ENCODE assay signal across 18 cellular contexts in the genomic region with DNA sequence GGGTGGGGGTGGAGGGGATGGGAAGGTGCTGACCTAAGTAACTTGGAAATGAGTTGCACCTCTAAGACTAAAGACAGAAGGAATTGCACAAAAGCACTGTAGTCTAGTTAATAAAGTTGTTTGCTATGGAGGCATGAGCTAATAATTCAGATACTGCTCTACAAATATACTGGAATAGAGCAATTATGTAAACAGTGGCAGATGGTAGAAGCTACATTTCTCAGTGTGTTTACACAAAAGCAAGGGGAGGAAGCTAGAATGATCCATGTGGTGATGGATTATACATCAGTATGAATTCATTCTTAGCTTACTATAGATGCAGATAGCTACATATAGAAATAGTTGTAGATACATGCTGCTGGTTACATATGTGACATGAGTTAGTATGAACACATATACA. TPM values are rescaled to one million over a fixed set of nuclear protein-coding genes. Genes with fewer than 3 reads are reported as not detected.
DNase-seq lines count a peak whose midpoint lies in the region; ATAC-seq, FAIRE-seq and TF ChIP-seq lines count a peak whose summit lies in the region.
"Had no signal": no experiment of that assay in that cellular context is flagged by ENCODE, and none has a peak within 500 bp of the region (broad histone marks: within the 10 kb centered on the region; RNA-seq: fewer than 3 reads in every experiment).

No MANE protein-coding gene starts in this region.

- no peaks in the 10 kb centered on the region for H3K79me1 ChIP-seq in trophoblast cell (ENCODE audit: low read length)

- H3K4ac ChIP-seq in trophoblast cell (ENCODE audit: low read depth, low read length): no peak overlapping the region

- no peak overlapping the region for H4K8ac ChIP-seq in trophoblast cell (ENCODE audit: low read depth, low read length)

- CTCF ChIA-PET in activated naive CD4-positive, alpha-beta T cell treated with anti-CD3 and anti-CD28 coated beads, Interleukin-2, amount 10 ng/mL, durations not matched to agents 7 days and 5 days (lab: Charles Lee): interaction anchor here (1.2 to 2.4 kb wide), 3 partner anchors 16 to 200 kb away, joined by 3 to 7 read pairs (median 3); no protein-coding TSS in a partner anchor
- CTCF ChIA-PET in WTC11 (lab: Charles Lee): interaction anchor here (1.0 to 1.1 kb wide), 2 partner anchors 16 to 91 kb away, joined by 3 to 6 read pairs; no protein-coding TSS in a partner anchor

- H3K4me3 ChIP-seq in trophoblast cell (ENCODE audit: low read depth, low read length): no peak overlapping the region
- H3K4me3 ChIP-seq: neural progenitor cell, psoas muscle, smooth muscle cell, vagina had no signal

- no peak overlapping the region for H4K91ac ChIP-seq in trophoblast cell (ENCODE audit: low read depth, low read length)

- H2AK5ac ChIP-seq in trophoblast cell (ENCODE audit: low read length): no peak overlapping the region

- H3K14ac ChIP-seq in trophoblast cell (ENCODE audit: low read length): no peak overlapping the region

- H3K36me3 ChIP-seq in trophoblast cell (ENCODE audit: control insufficient read depth in 1 of 2, insufficient read depth in 2 of 2, low read length in 2 of 2): no peaks in the 10 kb centered on the region
- H3K36me3 ChIP-seq: neural progenitor cell, vagina had no signal

- H3K27ac ChIP-seq in trophoblast cell (ENCODE audit: low read depth, low read length): no peak overlapping the region
- H3K27ac ChIP-seq: neural progenitor cell, psoas muscle, vagina had no signal

- no peak overlapping the region for H3K23ac ChIP-seq in trophoblast cell (ENCODE audit: low read length)

- H2BK120ac ChIP-seq in trophoblast cell (ENCODE audit: insufficient read depth, low read length, poor library complexity): peak overlapping the region; percentile 93

- peak overlapping the region; percentile 19 for H3K27ac Mint-ChIP-seq in activated naive CD4-positive, alpha-beta T cell treated with anti-CD3 and anti-CD28 coated beads, Interleukin-2, amount 10 ng/mL, durations not matched to agents 7 days and 5 days
- H3K27ac Mint-ChIP-seq in WTC11: peak overlapping the region; percentile 41
- H3K27ac Mint-ChIP-seq: neural progenitor cell had no signal

- FAIRE-seq in urothelium cell line (lab: Jason Lieb, UNC): no peak
- FAIRE-seq: colon, endometrium had no signal

- H2BK5ac ChIP-seq in trophoblast cell (ENCODE audit: low read depth, low read length, poor library complexity): no peak overlapping the region

- H2BK12ac ChIP-seq in trophoblast cell (ENCODE audit: low read length): no peak overlapping the region

- no peak overlapping the region for H3K4me2 ChIP-seq in trophoblast cell (ENCODE audit: low read length)
- H3K4me2 ChIP-seq: neural progenitor cell, smooth muscle cell had no signal

- no peak overlapping the region for H2AFZ ChIP-seq in trophoblast cell (ENCODE audit: insufficient read depth, low read length, poor library complexity)
- H2AFZ ChIP-seq: neural progenitor cell had no signal

- no peak overlapping the region for H3K9ac ChIP-seq in trophoblast cell (ENCODE audit: low read length)
- H3K9ac ChIP-seq: neural progenitor cell had no signal

- ATAC-seq in WTC11 (no peak), HG03095 (IDR thresholded peaks at IDR 0.05; ENCODE audit: unreplicated experiment) (no peak)
- ATAC-seq: psoas muscle had no signal

- H3K27me3 ChIP-seq in trophoblast cell (ENCODE audit: insufficient read depth, low read length): no peaks in the 10 kb centered on the region
- H3K27me3 ChIP-seq: neural progenitor cell, vagina had no signal

- H4K12ac ChIP-seq in trophoblast cell (ENCODE audit: low read depth, low read length): no peak overlapping the region

- peaks cover 7% of the 10 kb centered on the region for H3K9me3 Mint-ChIP-seq in activated naive CD4-positive, alpha-beta T cell treated with anti-CD3 and anti-CD28 coated beads, Interleukin-2, amount 10 ng/mL, durations not matched to agents 7 days and 5 days
- H3K9me3 Mint-ChIP-seq in WTC11: peaks cover 10% of the 10 kb centered on the region

- peaks cover 8% of the 10 kb centered on the region for H3K27me3 Mint-ChIP-seq in activated naive CD4-positive, alpha-beta T cell treated with anti-CD3 and anti-CD28 coated beads, Interleukin-2, amount 10 ng/mL, durations not matched to agents 7 days and 5 days
- peaks cover under 1% of the 10 kb centered on the region; the same call in 1 of the 2 replicates for H3K27me3 Mint-ChIP-seq in WTC11 (ENCODE audit: low read depth)
- H3K27me3 Mint-ChIP-seq: activated naive CD4-positive, alpha-beta T cell treated with anti-CD3 and anti-CD28 coated beads, Interleukin-2, amount 50 U/mL, for 24 hours had no signal

- no peak overlapping the region for H3K4me3 Mint-ChIP-seq in activated naive CD4-positive, alpha-beta T cell treated with anti-CD3 and anti-CD28 coated beads, Interleukin-2, amount 10 ng/mL, durations not matched to agents 7 days and 5 days
- H3K4me3 Mint-ChIP-seq in WTC11: no peak overlapping the region
- H3K4me3 Mint-ChIP-seq: activated naive CD4-positive, alpha-beta T cell treated with anti-CD3 and anti-CD28 coated beads, Interleukin-2, amount 50 U/mL, for 24 hours; neural progenitor cell had no signal

- H3K4me1 Mint-ChIP-seq in activated naive CD4-positive, alpha-beta T cell treated with anti-CD3 and anti-CD28 coated beads, Interleukin-2, amount 10 ng/mL, durations not matched to agents 7 days and 5 days: peaks cover 65% of the 10 kb centered on the region
- H3K4me1 Mint-ChIP-seq in WTC11: peaks cover 20% of the 10 kb centered on the region
- H3K4me1 Mint-ChIP-seq: neural progenitor cell had no signal

- H3K9me3 ChIP-seq in trophoblast cell (ENCODE audit: insufficient read depth, low read depth, low read length): peaks cover 9% of the 10 kb centered on the region
- H3K9me3 ChIP-seq: vagina had no signal

- DNase-seq in activated naive CD4-positive, alpha-beta T cell treated with anti-CD3 and anti-CD28 coated beads, Interleukin-2, amount 10 ng/mL, durations not matched to agents 7 days and 5 days: no peak
- no peak for DNase-seq in activated naive CD4-positive, alpha-beta T cell treated with anti-CD3 and anti-CD28 coated beads, Interleukin-2, amount 50 U/mL, for 16 hours
- DNase-seq in NCI-H146 treated with DMSO at 0.1 percent for 48 hours (lab: John Stamatoyannopoulos, UW; ENCODE audit: unreplicated experiment): peak; percentile 58
- no peak for DNase-seq in WTC11 (ENCODE audit: low spot score)
- no peak for DNase-seq in trophoblast cell
- DNase-seq in activated T-cell treated with anti-CD3 and anti-CD28 coated beads, Interleukin-2, amount 50 U/mL, for 1 hour: no peak
- no peak for DNase-seq in urothelium cell line (ENCODE audit: low spot score)
- DNase-seq: activated CD4-positive, alpha-beta T cell treated with anti-CD3 and anti-CD28 coated beads for 4 hours; NCI-H1930; psoas muscle; stimulated activated CD4-positive, alpha-beta T cell treated with anti-CD3 and anti-CD28 coated beads, Interleukin-4, amount 100 ng/mL, for 24 hours had no signal

- H3K36me3 Mint-ChIP-seq in activated naive CD4-positive, alpha-beta T cell treated with anti-CD3 and anti-CD28 coated beads, Interleukin-2, amount 10 ng/mL, durations not matched to agents 7 days and 5 days: peaks cover 16% of the 10 kb centered on the region
- H3K36me3 Mint-ChIP-seq in WTC11: peaks cover 4% of the 10 kb centered on the region
- H3K36me3 Mint-ChIP-seq: neural progenitor cell had no signal

- peaks cover 4 to 9% of the 10 kb centered on the region in 2 experiments for H3K4me1 ChIP-seq in trophoblast cell (ENCODE audit: control insufficient read depth in 1 of 2, insufficient read depth in 2 of 2, low read length in 2 of 2)
- H3K4me1 ChIP-seq: neural progenitor cell, psoas muscle, vagina had no signal

- POLR2A ChIA-PET in WTC11 (lab: Charles Lee): no interaction called here

- no peaks in the 10 kb centered on the region for H3K79me2 ChIP-seq in trophoblast cell (ENCODE audit: control insufficient read depth, insufficient read depth, low read length, poor library complexity)

- no peak for TF ChIP-seq CTCF in WTC11 (IDR thresholded peaks at IDR 0.05)

- H3K18ac ChIP-seq in trophoblast cell (ENCODE audit: low read length): no peak overlapping the region

TF ChIP-seq in WTC11, 78 proteins besides CTCF, POLR2A, EP300 and RAD21 (continues in another document):
- TF ChIP-seq MXD4 (CRISPR knock-in tag; IDR thresholded peaks at IDR 0.05; ENCODE audit: borderline replicate concordance) (no peak), SOX15 (CRISPR knock-in tag; IDR thresholded peaks at IDR 0.05) (no peak), E2F5 (CRISPR knock-in tag; IDR thresholded peaks at IDR 0.05) (no peak), GRHL2 (CRISPR knock-in tag; IDR thresholded peaks at IDR 0.05; ENCODE audit: insufficient replicate concordance, severe bottlenecking) (no peak), GABPB1 (CRISPR knock-in tag; IDR thresholded peaks at IDR 0.05) (no peak), ZNF671 (CRISPR knock-in tag; IDR thresholded peaks at IDR 0.05) (no peak), ZNF263 (CRISPR knock-in tag; IDR thresholded peaks at IDR 0.05; ENCODE audit: low read depth) (no peak), NFATC4 (CRISPR knock-in tag; IDR thresholded peaks at IDR 0.05) (no peak)
- TF ChIP-seq, protein P1, sequence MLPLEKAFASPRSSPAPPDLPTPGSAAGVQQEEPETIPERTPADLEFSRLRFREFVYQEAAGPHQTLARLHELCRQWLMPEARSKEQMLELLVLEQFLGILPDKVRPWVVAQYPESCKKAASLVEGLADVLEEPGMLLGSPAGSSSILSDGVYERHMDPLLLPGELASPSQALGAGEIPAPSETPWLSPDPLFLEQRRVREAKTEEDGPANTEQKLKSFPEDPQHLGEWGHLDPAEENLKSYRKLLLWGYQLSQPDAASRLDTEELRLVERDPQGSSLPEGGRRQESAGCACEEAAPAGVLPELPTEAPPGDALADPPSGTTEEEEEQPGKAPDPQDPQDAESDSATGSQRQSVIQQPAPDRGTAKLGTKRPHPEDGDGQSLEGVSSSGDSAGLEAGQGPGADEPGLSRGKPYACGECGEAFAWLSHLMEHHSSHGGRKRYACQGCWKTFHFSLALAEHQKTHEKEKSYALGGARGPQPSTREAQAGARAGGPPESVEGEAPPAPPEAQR (CRISPR knock-in tag; IDR thresholded peaks at IDR 0.05): no peak
- TF ChIP-seq, protein P2, sequence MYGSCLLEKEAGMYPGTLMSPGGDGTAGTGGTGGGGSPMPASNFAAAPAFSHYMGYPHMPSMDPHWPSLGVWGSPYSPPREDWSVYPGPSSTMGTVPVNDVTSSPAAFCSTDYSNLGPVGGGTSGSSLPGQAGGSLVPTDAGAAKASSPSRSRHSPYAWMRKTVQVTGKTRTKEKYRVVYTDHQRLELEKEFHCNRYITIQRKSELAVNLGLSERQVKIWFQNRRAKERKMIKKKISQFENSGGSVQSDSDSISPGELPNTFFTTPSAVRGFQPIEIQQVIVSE (CRISPR knock-in tag; IDR thresholded peaks at IDR 0.05; ENCODE audit: borderline replicate concordance): no peak

RNA-seq across cellular contexts. Expression of gene UBE2F, which starts 27.6 kb away (rescaled TPM):
- total RNA-seq in WTC11 (2021): 48.8 to 50.6 TPM (median 49.5 TPM) in 3 replicates
- polyA plus RNA-seq in trophoblast cell (2013): 37.2 and 37.5 TPM in 2 replicates
